ENCODE assay signal across 1 cellular context in genomic region chr16:683396-684066, GRCh38.
TF ChIP-seq lines count a peak whose summit lies in the region.

No MANE protein-coding gene starts in this region.

TF ChIP-seq in K562, 482 proteins besides CTCF, POLR2A, EP300 and RAD21 (continued from another document and continues in another):
- TF ChIP-seq CHD7 (IDR thresholded peaks at IDR 0.05; ENCODE audit: low read depth, low read length) (no peak), MAZ (CRISPR knock-in tag; conservative IDR thresholded peaks at IDR 0.05 in 1 of 2, IDR thresholded peaks at IDR 0.05 in 1 of 2) (0 out of 4 replicates have a peak, but pooled peaks of 1 of the 2 experiments have one; percentile 14), ATF2 (CRISPR knock-in tag; IDR thresholded peaks at IDR 0.05) (peak; percentile 49; the same call in 1 of the 2 replicates), ZNF511 (CRISPR knock-in tag; IDR thresholded peaks at IDR 0.05) (no peak; the same call in 1 of the 2 replicates), KAT7 (CRISPR knock-in tag; IDR thresholded peaks at IDR 0.05; ENCODE audit: borderline replicate concordance) (no peak), TFAP4 (CRISPR knock-in tag; IDR thresholded peaks at IDR 0.05; ENCODE audit: borderline replicate concordance) (0 out of 2 replicates have a peak, but pooled peaks have one; percentile 45), CBFA2T2 (conservative IDR thresholded peaks at IDR 0.05) (no peak), PBX2 (CRISPR knock-in tag; IDR thresholded peaks at IDR 0.05; ENCODE audit: low read depth) (no peak), PBX2 (tag; conservative IDR thresholded peaks at IDR 0.05; ENCODE audit: low read depth) (no peak), SUPT5H (IDR thresholded peaks at IDR 0.05) (peak; percentile 59), SMAD4 (CRISPR knock-in tag; conservative IDR thresholded peaks at IDR 0.05) (0 out of 2 replicates have a peak, but pooled peaks have one; percentile 5), ZNF124 (CRISPR knock-in tag; IDR thresholded peaks at IDR 0.05) (no peak), AFF4 (CRISPR knock-in tag; IDR thresholded peaks at IDR 0.05) (no peak), FOXA3 (CRISPR knock-in tag; conservative IDR thresholded peaks at IDR 0.05 in 1 of 2, IDR thresholded peaks at IDR 0.05 in 1 of 2) (0 out of 4 replicates have a peak, but pooled peaks of 1 of the 2 experiments have one; percentile 14), CREB3L1 (IDR thresholded peaks at IDR 0.05; ENCODE audit: borderline replicate concordance, low read depth) (no peak), NR0B1 (IDR thresholded peaks at IDR 0.05; ENCODE audit: partially characterized antibody) (no peak), HNRNPLL (IDR thresholded peaks at IDR 0.05; ENCODE audit: low read depth, low read length, poor library complexity, severe bottlenecking) (peak; percentile 2), ETS2 (tag; IDR thresholded peaks at IDR 0.05; ENCODE audit: borderline replicate concordance, poor library complexity, severe bottlenecking) (no peak)
- TF ChIP-seq, protein P1, sequence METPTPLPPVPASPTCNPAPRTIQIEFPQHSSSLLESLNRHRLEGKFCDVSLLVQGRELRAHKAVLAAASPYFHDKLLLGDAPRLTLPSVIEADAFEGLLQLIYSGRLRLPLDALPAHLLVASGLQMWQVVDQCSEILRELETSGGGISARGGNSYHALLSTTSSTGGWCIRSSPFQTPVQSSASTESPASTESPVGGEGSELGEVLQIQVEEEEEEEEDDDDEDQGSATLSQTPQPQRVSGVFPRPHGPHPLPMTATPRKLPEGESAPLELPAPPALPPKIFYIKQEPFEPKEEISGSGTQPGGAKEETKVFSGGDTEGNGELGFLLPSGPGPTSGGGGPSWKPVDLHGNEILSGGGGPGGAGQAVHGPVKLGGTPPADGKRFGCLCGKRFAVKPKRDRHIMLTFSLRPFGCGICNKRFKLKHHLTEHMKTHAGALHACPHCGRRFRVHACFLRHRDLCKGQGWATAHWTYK (CRISPR knock-in tag; IDR thresholded peaks at IDR 0.05), result no peak; the same call in 1 of the 2 replicates
